In the genomic region with DNA sequence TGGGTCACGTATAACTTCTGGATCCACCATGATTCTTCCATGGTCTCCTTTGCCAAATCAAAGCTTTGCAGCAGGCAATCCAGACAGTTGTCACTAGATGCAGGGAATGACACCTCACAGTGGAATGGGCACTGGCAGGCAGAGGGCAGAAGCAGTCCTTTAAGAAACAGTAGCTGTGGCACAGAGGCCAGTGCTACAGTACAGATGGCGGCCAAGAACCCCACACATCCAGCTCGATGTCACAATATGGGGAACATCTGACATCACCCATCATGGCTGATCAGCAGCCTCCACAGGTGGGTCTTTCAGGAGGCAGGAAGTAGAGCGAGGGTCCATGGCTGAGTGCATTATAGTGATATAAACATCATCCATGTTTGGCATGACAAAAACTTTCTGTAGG, we compare ENCODE assay signal across 8 cellular contexts. TPM values are rescaled to one million over a fixed set of nuclear protein-coding genes. Genes with fewer than 3 reads are reported as not detected.
DNase-seq lines count a peak whose midpoint lies in the region; ATAC-seq and TF ChIP-seq lines count a peak whose summit lies in the region.

No MANE protein-coding gene starts in this region.

- H3K27me3 Mint-ChIP-seq in endothelial cell (ENCODE audit: unreplicated experiment) = peaks cover 3% of the 10 kb centered on the region

- TF ChIP-seq CTCF in endothelial cell (IDR thresholded peaks at IDR 0.05; ENCODE audit: unreplicated experiment) = no peak

- H3K4me3 Mint-ChIP-seq in endothelial cell (ENCODE audit: unreplicated experiment) = no peak overlapping the region

- peak; percentile 13 for DNase-seq in activated CD4-positive, alpha-beta T cell treated with anti-CD3 and anti-CD28 coated beads for 48 hours
- no peak for DNase-seq in activated CD4-positive, alpha-beta T cell treated with anti-CD3 and anti-CD28 coated beads for 4 hours
- DNase-seq in NCI-H69 (lab: John Stamatoyannopoulos, UW) (peak; percentile 40), endothelial cell (ENCODE audit: low spot score) (no peak)
- peak; percentile 46 for DNase-seq in stimulated activated CD8-positive, alpha-beta memory T cell treated with anti-CD3 and anti-CD28 coated beads, Interleukin-4, amount 100 ng/mL, for 48 hours
- DNase-seq in stimulated activated naive CD4-positive, alpha-beta T cell (lab: John Stamatoyannopoulos, UW) = no peak

- H3K36me3 Mint-ChIP-seq in endothelial cell (ENCODE audit: low read depth, unreplicated experiment) = peaks cover 7% of the 10 kb centered on the region

- ATAC-seq in HG02763 (IDR thresholded peaks at IDR 0.05; ENCODE audit: unreplicated experiment) (no peak), GM21447 (IDR thresholded peaks at IDR 0.05; ENCODE audit: unreplicated experiment) (no peak)

- peaks cover 10% of the 10 kb centered on the region for H3K4me1 Mint-ChIP-seq in endothelial cell (ENCODE audit: unreplicated experiment)

- no peaks in the 10 kb centered on the region for H3K9me3 Mint-ChIP-seq in endothelial cell (ENCODE audit: unreplicated experiment)

- peak overlapping the region; percentile 42 for H3K27ac Mint-ChIP-seq in endothelial cell (ENCODE audit: unreplicated experiment)

RNA-seq across cellular contexts. Expression of a gene that starts 18.8 kb away (rescaled TPM):
- total RNA-seq in endothelial cell (ENCODE audit: unreplicated experiment) = 16.7 TPM

Comparison
In these comparisons a context has a peak if more than half of its experiments do, and no peak if none do; other contexts are left out.
1. DNase-seq: peak in activated CD4-positive, alpha-beta T cell treated with anti-CD3 and anti-CD28 coated beads for 48 hours (single experiment), NCI-H69 (single experiment) and stimulated activated CD8-positive, alpha-beta memory T cell treated with anti-CD3 and anti-CD28 coated beads, Interleukin-4, amount 100 ng/mL, for 48 hours (single experiment); none in activated CD4-positive, alpha-beta T cell treated with anti-CD3 and anti-CD28 coated beads for 4 hours (0 of 2), endothelial cell (single experiment) and stimulated activated naive CD4-positive, alpha-beta T cell (0 of 6).